8 cellular contexts compared by ENCODE assay signal in genomic region chr1:226990133-226990716, GRCh38. TPM values are rescaled to one million over a fixed set of nuclear protein-coding genes. Genes with fewer than 3 reads are reported as not detected.
DNase-seq lines count a peak whose midpoint lies in the region; ATAC-seq and TF ChIP-seq lines count a peak whose summit lies in the region.

No MANE protein-coding gene starts in this region.

- peak overlapping the region; percentile 20 to 78 (median 34) for H3K4me3 Mint-ChIP-seq in CD4-positive, CD25-positive, alpha-beta regulatory T cell

- H3K9me3 Mint-ChIP-seq in CD4-positive, CD25-positive, alpha-beta regulatory T cell, result no peaks in the 10 kb centered on the region

- TF ChIP-seq CTCF in WERI-Rb-1 (IDR thresholded peaks at IDR 0.05; ENCODE audit: low read depth, low read length), result no peak

- peak overlapping the region; percentile 87 to 95 (median 90) for H3K27ac Mint-ChIP-seq in CD4-positive, CD25-positive, alpha-beta regulatory T cell

- H3K9me3 ChIP-seq in CD4-positive, CD25-positive, alpha-beta regulatory T cell (ENCODE audit: control insufficient read depth in 2 of 2, low read length in 2 of 2), result no peaks in the 10 kb centered on the region
- no peaks in the 10 kb centered on the region for H3K9me3 ChIP-seq in WERI-Rb-1 (ENCODE audit: severe bottlenecking)

- peaks cover 13% of the 10 kb centered on the region for H3K36me3 Mint-ChIP-seq in CD4-positive, CD25-positive, alpha-beta regulatory T cell

- H3K4me3 ChIP-seq in CD4-positive, CD25-positive, alpha-beta regulatory T cell (ENCODE audit: low read depth, low read length), result peak overlapping the region; percentile 56
- no peak overlapping the region for H3K4me3 ChIP-seq in WERI-Rb-1 (ENCODE audit: low read depth, low read length)

- ATAC-seq in CD4-positive, CD25-positive, alpha-beta regulatory T cell (ENCODE audit: low read depth in 2 of 2), result peak; percentile 94 to 96
- ATAC-seq in HG02938 (IDR thresholded peaks at IDR 0.05; ENCODE audit: unreplicated experiment) (peak; percentile 58), Right ventricle myocardium superior (ENCODE audit: poor library complexity) (peak; percentile 20)

- H3K27me3 ChIP-seq in CD4-positive, CD25-positive, alpha-beta regulatory T cell (ENCODE audit: control insufficient read depth, insufficient read depth, low read length), result no peaks in the 10 kb centered on the region
- no peaks in the 10 kb centered on the region for H3K27me3 ChIP-seq in WERI-Rb-1 (ENCODE audit: insufficient read depth, low read depth, severe bottlenecking)

- H3K27ac ChIP-seq in CD4-positive, CD25-positive, alpha-beta regulatory T cell (ENCODE audit: insufficient read depth, low read length, poor library complexity, severe bottlenecking), result peak overlapping the region; percentile 62
- no peak overlapping the region for H3K27ac ChIP-seq in WERI-Rb-1

- H3K36me3 ChIP-seq in CD4-positive, CD25-positive, alpha-beta regulatory T cell (ENCODE audit: control insufficient read depth, insufficient read depth, low read length), result peaks cover 20% of the 10 kb centered on the region
- no peaks in the 10 kb centered on the region for H3K36me3 ChIP-seq in WERI-Rb-1

- peaks cover 36% of the 10 kb centered on the region for H3K4me1 ChIP-seq in CD4-positive, CD25-positive, alpha-beta regulatory T cell (ENCODE audit: control insufficient read depth, insufficient read depth, low read length, poor library complexity, severe bottlenecking)

- DNase-seq in CD4-positive, CD25-positive, alpha-beta regulatory T cell, result peak; percentile 27 to 94 (median 54)
- DNase-seq in activated CD4-positive, alpha-beta T cell treated with anti-CD3 and anti-CD28 coated beads, Interleukin-2, amount 50 U/mL, for 24 hours (ENCODE audit: low read depth in 1 of 2, low spot score in 1 of 2), result peak; percentile 24 to 33
- DNase-seq in Right ventricle myocardium superior (peak; percentile 61), NCI-H82 treated with DMSO at 0.1 percent for 48 hours (lab: John Stamatoyannopoulos, UW; ENCODE audit: unreplicated experiment) (no peak), Ammon's horn (ENCODE audit: low spot score) (no peak), WERI-Rb-1 (no peak)
- peak; percentile 7 for DNase-seq in stimulated activated CD4-positive, alpha-beta T cell treated with anti-CD3 and anti-CD28 coated beads, Interleukin-2, amount 100 ng/mL, for 4 hours (ENCODE audit: low read depth)

- peaks cover 22 to 45% (median 25%) of the 10 kb centered on the region in 4 donors for H3K4me1 Mint-ChIP-seq in CD4-positive, CD25-positive, alpha-beta regulatory T cell

- intact Hi-C loops in Right ventricle myocardium superior (cut with DNase I), result no loop called here

- H3K27me3 Mint-ChIP-seq in CD4-positive, CD25-positive, alpha-beta regulatory T cell, result no peaks in the 10 kb centered on the region

RNA-seq across cellular contexts. Expression of gene COQ8A, which starts 50.1 kb away (rescaled TPM):
- 44.1 TPM for total RNA-seq in CD4-positive, CD25-positive, alpha-beta regulatory T cell
- polyA plus RNA-seq in CD4-positive, CD25-positive, alpha-beta regulatory T cell, result 10 to 100 TPM; 53.1 to 60.1 (median 56.4) TPM
- total RNA-seq in Right ventricle myocardium superior, result 393 TPM

Comparison
In these comparisons a context has a peak if more than half of its experiments do, and no peak if none do; other contexts are left out.
1. ATAC-seq: peak in every context shown above with its lines; median percentile 95 in CD4-positive, CD25-positive, alpha-beta regulatory T cell; 58 in HG02938; 20 in Right ventricle myocardium superior.
2. DNase-seq: peak in CD4-positive, CD25-positive, alpha-beta regulatory T cell (3 of 3), activated CD4-positive, alpha-beta T cell treated with anti-CD3 and anti-CD28 coated beads, Interleukin-2, amount 50 U/mL, for 24 hours (2 of 2), Right ventricle myocardium superior (single experiment) and stimulated activated CD4-positive, alpha-beta T cell treated with anti-CD3 and anti-CD28 coated beads, Interleukin-2, amount 100 ng/mL, for 4 hours (single experiment); none in NCI-H82 treated with DMSO at 0.1 percent for 48 hours (single experiment), Ammon's horn (single experiment) and WERI-Rb-1 (single experiment).